In genomic region chr3:10926831-10927521, GRCh38 we compare ENCODE assay signal across 16 cellular contexts.
DNase-seq lines count a peak whose midpoint lies in the region; ATAC-seq and TF ChIP-seq lines count a peak whose summit lies in the region.
"Had no signal": no experiment of that assay in that cellular context is flagged by ENCODE, and none has a peak within 500 bp of the region (broad histone marks: within the 10 kb centered on the region; RNA-seq: fewer than 3 reads in every experiment).

No MANE protein-coding gene starts in this region.

- peaks cover 0 to 1% (median 0%) of the 10 kb centered on the region in 3 donors for H3K9me3 ChIP-seq in esophagus squamous epithelium
- H3K9me3 ChIP-seq in osteoblast (ENCODE audit: low read depth, low read length), result no peaks in the 10 kb centered on the region
- H3K9me3 ChIP-seq: upper lobe of left lung had no signal

- 25 to 50% methylated on average over 6 to 8 of the region's 15 CpGs for WGBS in esophagus squamous epithelium, 2 donors

- H3K4me3 ChIP-seq in esophagus squamous epithelium, result peak overlapping the region; percentile 15 to 55 (median 36)
- no peak overlapping the region for H3K4me3 ChIP-seq in osteoblast (ENCODE audit: insufficient read depth, low read length)
- H3K4me3 ChIP-seq: lung, upper lobe of left lung had no signal

- H3K4me1 ChIP-seq in esophagus squamous epithelium (peaks cover 8 to 55% (median 19%) of the 10 kb centered on the region in 3 donors), osteoblast (ENCODE audit: insufficient read depth, low read length) (no peaks in the 10 kb centered on the region)
- H3K4me1 ChIP-seq: upper lobe of left lung had no signal

- H2AFZ ChIP-seq in osteoblast (ENCODE audit: low read length), result no peak overlapping the region

- TF ChIP-seq CTCF in esophagus squamous epithelium (IDR thresholded peaks at IDR 0.05) (no peak), osteoblast (IDR thresholded peaks at IDR 0.05; ENCODE audit: extremely low read depth, low read depth, low read length) (no peak), GM20000 (IDR thresholded peaks at IDR 0.05; ENCODE audit: extremely low read depth, missing control alignments) (no peak)

- no peaks in the 10 kb centered on the region for H4K20me1 ChIP-seq in osteoblast (ENCODE audit: insufficient read depth, low read length)

- no peak overlapping the region for H3K4me2 ChIP-seq in osteoblast (ENCODE audit: insufficient read depth, low read length)

- no peak for ATAC-seq in HG03025 (IDR thresholded peaks at IDR 0.05; ENCODE audit: low FRiP score, unreplicated experiment)

- intact Hi-C loops in esophagus squamous epithelium (cut with DNase I), result no loop called here

- H3K27ac ChIP-seq in esophagus squamous epithelium (peak overlapping the region; percentile 87 to 92 (median 90)), osteoblast (ENCODE audit: low read depth, low read length) (no peak overlapping the region)
- H3K27ac ChIP-seq: upper lobe of left lung had no signal

- no peaks in the 10 kb centered on the region for H3K27me3 ChIP-seq in esophagus squamous epithelium
- H3K27me3 ChIP-seq in osteoblast (ENCODE audit: insufficient read depth, low read length), result peaks cover 10% of the 10 kb centered on the region
- H3K27me3 ChIP-seq: upper lobe of left lung had no signal

- DNase-seq in D341Med (ENCODE audit: low spot score) (peak; percentile 74), OCI-M1 (lab: John Stamatoyannopoulos, UW) (peak; percentile 92), esophagus squamous epithelium (lab: John Stamatoyannopoulos, UW) (no peak), osteoblast (ENCODE audit: insufficient read length, low spot score, missing footprints) (peak; percentile 82), GM20000 (ENCODE audit: low spot score) (no peak), kidney tubule cell (ENCODE audit: low spot score) (no peak)
- DNase-seq: central memory CD4-positive, alpha-beta T cell; DND-41; MM.1S; NCI-H2029 treated with DMSO at 0.1 percent for 48 hours; NCI-H526 treated with DMSO at 0.1 percent for 48 hours; nephron progenitor cell; stimulated activated CD4-positive, alpha-beta T cell treated with anti-CD3 and anti-CD28 coated beads, Interleukin-4, amount 100 ng/mL, for 4 hours had no signal

- TF ChIP-seq POLR2A in esophagus squamous epithelium (IDR thresholded peaks at IDR 0.05), result peak in 1 of 4 donors; percentile 23

- H3K79me2 ChIP-seq in osteoblast (ENCODE audit: insufficient read depth, low read length), result no peaks in the 10 kb centered on the region

- no peaks in the 10 kb centered on the region for H3K36me3 ChIP-seq in esophagus squamous epithelium
- H3K36me3 ChIP-seq in osteoblast (ENCODE audit: insufficient read depth, low read length), result no peaks in the 10 kb centered on the region
- H3K36me3 ChIP-seq: upper lobe of left lung had no signal

Comparison
In these comparisons a context has a peak if more than half of its experiments do, and no peak if none do; other contexts are left out.
1. DNase-seq: peak in D341Med (single experiment), OCI-M1 (single experiment) and osteoblast (single experiment); none in esophagus squamous epithelium (single experiment), GM20000 (single experiment) and kidney tubule cell (single experiment).